ENCODE assay signal across 13 cellular contexts in genomic region chr9:130110166-130110565, GRCh38. TPM values are rescaled to one million over a fixed set of nuclear protein-coding genes. Genes with fewer than 3 reads are reported as not detected.
A peak's percentile ranks its signal among the peaks of the same experiment; 100 is the strongest.
DNase-seq lines count a peak whose midpoint lies in the region; ATAC-seq and TF ChIP-seq lines count a peak whose summit lies in the region.
"Had no signal": no experiment of that assay in that cellular context is flagged by ENCODE, and none has a peak within 500 bp of the region (broad histone marks: within the 10 kb centered on the region; RNA-seq: fewer than 3 reads in every experiment).

No MANE protein-coding gene starts in this region.

- H3K4me3 ChIP-seq in CD4-positive, alpha-beta memory T cell (ENCODE audit: low read length in 2 of 2), result no peak overlapping the region
- H3K4me3 ChIP-seq in mesodermal cell (ENCODE audit: extremely low read depth, insufficient read depth, low read length, poor library complexity, severe bottlenecking) (no peak overlapping the region), hepatocyte (no peak overlapping the region)
- H3K4me3 ChIP-seq: ascending aorta, vagina had no signal

- H4K20me1 ChIP-seq in hepatocyte (ENCODE audit: insufficient read depth, poor library complexity, severe bottlenecking), result no peaks in the 10 kb centered on the region

- 92 to 95% methylated on average over 4 of the region's 5 CpGs for WGBS in mesodermal cell (ENCODE audit: insufficient coverage in 2 of 2), 2 experiments
- WGBS in hepatocyte (ENCODE audit: low lambda C conversion rate, missing lambda C conversion rate), result 90% methylated on average over 5 of the region's 5 CpGs

- no peaks in the 10 kb centered on the region for H3K9me3 Mint-ChIP-seq in CD4-positive, alpha-beta memory T cell
- H3K9me3 Mint-ChIP-seq in activated T-helper 2 cell treated with anti-CD3 and anti-CD28 coated beads, Interferon-gamma antibody, Interleukin-2, Interleukin-4, amounts not matched to agents 10 μg/mL and 5 μg/mL and 100 μg/mL, durations not matched to agents 14 hours and 24 hours and 36 hours, result no peaks in the 10 kb centered on the region

- intact Hi-C loops in CD4-positive, alpha-beta memory T cell (cut with micrococcal nuclease), result no loop called here
- intact Hi-C loops in activated T-helper 2 cell treated with anti-CD3 and anti-CD28 coated beads, Interferon-gamma antibody, Interleukin-2, Interleukin-4, amounts not matched to agents 10 μg/mL and 5 μg/mL and 100 μg/mL, durations not matched to agents 14 hours and 24 hours and 36 hours (cut with micrococcal nuclease), result no loop called here

- no peak for ATAC-seq in HG03097 (IDR thresholded peaks at IDR 0.05; ENCODE audit: low FRiP score, unreplicated experiment)
- ATAC-seq: left lobe of liver had no signal

- peaks cover 40 to 57% of the 10 kb centered on the region in 2 donors for H3K36me3 Mint-ChIP-seq in CD4-positive, alpha-beta memory T cell
- H3K36me3 Mint-ChIP-seq in activated T-helper 2 cell treated with anti-CD3 and anti-CD28 coated beads, Interferon-gamma antibody, Interleukin-2, Interleukin-4, amounts not matched to agents 10 μg/mL and 5 μg/mL and 100 μg/mL, durations not matched to agents 14 hours and 24 hours and 36 hours (ENCODE audit: low read depth), result peaks cover 47% of the 10 kb centered on the region

- peak; percentile 29 for TF ChIP-seq CTCF in GM12873 (IDR thresholded peaks at IDR 0.05; ENCODE audit: insufficient read depth, low read depth, low read length, missing control alignments)
- TF ChIP-seq CTCF in hepatocyte (IDR thresholded peaks at IDR 0.05; ENCODE audit: poor library complexity), result no peak

- POLR2A ChIA-PET in CD4-positive, alpha-beta memory T cell (lab: Charles Lee; ENCODE audit: partially characterized antibody), result no interaction called here

- no peak overlapping the region for H3K4me3 Mint-ChIP-seq in CD4-positive, alpha-beta memory T cell
- no peak overlapping the region for H3K4me3 Mint-ChIP-seq in activated T-helper 2 cell treated with anti-CD3 and anti-CD28 coated beads, Interferon-gamma antibody, Interleukin-2, Interleukin-4, amounts not matched to agents 10 μg/mL and 5 μg/mL and 100 μg/mL, durations not matched to agents 14 hours and 24 hours and 36 hours (ENCODE audit: low read depth)

- no peaks in the 10 kb centered on the region for H3K27me3 Mint-ChIP-seq in CD4-positive, alpha-beta memory T cell
- H3K27me3 Mint-ChIP-seq in activated T-helper 2 cell treated with anti-CD3 and anti-CD28 coated beads, Interferon-gamma antibody, Interleukin-2, Interleukin-4, amounts not matched to agents 10 μg/mL and 5 μg/mL and 100 μg/mL, durations not matched to agents 14 hours and 24 hours and 36 hours (ENCODE audit: low read depth), result no peaks in the 10 kb centered on the region

- peaks cover 11 to 15% (median 14%) of the 10 kb centered on the region in 4 donors for H3K4me1 Mint-ChIP-seq in CD4-positive, alpha-beta memory T cell
- H3K4me1 Mint-ChIP-seq in activated T-helper 2 cell treated with anti-CD3 and anti-CD28 coated beads, Interferon-gamma antibody, Interleukin-2, Interleukin-4, amounts not matched to agents 10 μg/mL and 5 μg/mL and 100 μg/mL, durations not matched to agents 14 hours and 24 hours and 36 hours (ENCODE audit: low read depth), result peaks cover 35% of the 10 kb centered on the region

- peak overlapping the region in 5 of 7 donors; percentile 21 to 78 (median 29) for H3K27ac Mint-ChIP-seq in CD4-positive, alpha-beta memory T cell
- peak overlapping the region; percentile 39 for H3K27ac Mint-ChIP-seq in activated T-helper 2 cell treated with anti-CD3 and anti-CD28 coated beads, Interferon-gamma antibody, Interleukin-2, Interleukin-4, amounts not matched to agents 10 μg/mL and 5 μg/mL and 100 μg/mL, durations not matched to agents 14 hours and 24 hours and 36 hours

- no peaks in the 10 kb centered on the region for H3K79me2 ChIP-seq in hepatocyte

- no peak overlapping the region for H3K27ac ChIP-seq in CD4-positive, alpha-beta memory T cell (ENCODE audit: low read depth, low read length)
- H3K27ac ChIP-seq in mesodermal cell (ENCODE audit: low read depth, low read length, severe bottlenecking), result peak overlapping the region; percentile 57
- no peak overlapping the region for H3K27ac ChIP-seq in hepatocyte
- H3K27ac ChIP-seq: vagina had no signal

- H3K9me2 ChIP-seq in hepatocyte (replicated peaks; ENCODE audit: insufficient read depth), result no peaks in the 10 kb centered on the region

- peaks cover 9% of the 10 kb centered on the region for H3K4me1 ChIP-seq in CD4-positive, alpha-beta memory T cell (ENCODE audit: insufficient read depth, low read length)
- peaks cover 13% of the 10 kb centered on the region for H3K4me1 ChIP-seq in mesodermal cell (ENCODE audit: control insufficient read depth, insufficient read depth, low read length, poor library complexity, severe bottlenecking)
- no peaks in the 10 kb centered on the region for H3K4me1 ChIP-seq in hepatocyte (ENCODE audit: insufficient read depth)
- H3K4me1 ChIP-seq: ascending aorta had no signal

- H3K9me3 ChIP-seq in CD4-positive, alpha-beta memory T cell (ENCODE audit: control insufficient read depth in 1 of 2, low read length in 2 of 2), result no peaks in the 10 kb centered on the region
- H3K9me3 ChIP-seq in mesodermal cell (ENCODE audit: control insufficient read depth, low read length) (no peaks in the 10 kb centered on the region), hepatocyte (ENCODE audit: low read depth) (no peaks in the 10 kb centered on the region)
- H3K9me3 ChIP-seq: ascending aorta, vagina had no signal

- DNase-seq in CD4-positive, alpha-beta memory T cell, result no peak
- DNase-seq in activated T-helper 2 cell treated with anti-CD3 and anti-CD28 coated beads, Interferon-gamma antibody, Interleukin-2, Interleukin-4, amounts not matched to agents 10 μg/mL and 5 μg/mL and 100 μg/mL, durations not matched to agents 14 hours and 24 hours and 36 hours (ENCODE audit: low spot score), result no peak
- DNase-seq in T1000 (lab: John Stamatoyannopoulos, UW) (no peak), hepatocyte (ENCODE audit: low spot score) (no peak)
- DNase-seq: activated CD4-positive, alpha-beta T cell treated with anti-CD3 and anti-CD28 coated beads for 4 hours; GF-D8; SIG-M5 had no signal

- H3K4me2 ChIP-seq in hepatocyte, result no peak overlapping the region

- CTCF ChIA-PET in CD4-positive, alpha-beta memory T cell (lab: Charles Lee; ENCODE audit: partially characterized antibody), result interaction anchor here (0.7 to 6.6 kb wide), 3 partner anchors 11 to 133 kb away, joined by 3 to 69 read pairs (median 17); no protein-coding TSS in a partner anchor

- no peaks in the 10 kb centered on the region for H3K27me3 ChIP-seq in CD4-positive, alpha-beta memory T cell (ENCODE audit: insufficient read depth, low read length)
- H3K27me3 ChIP-seq in hepatocyte, result no peaks in the 10 kb centered on the region
- H3K27me3 ChIP-seq: ascending aorta, vagina had no signal

- peaks cover 24% of the 10 kb centered on the region for H3K36me3 ChIP-seq in CD4-positive, alpha-beta memory T cell (ENCODE audit: insufficient read depth, low read length)
- peaks cover 84% of the 10 kb centered on the region for H3K36me3 ChIP-seq in mesodermal cell (ENCODE audit: control insufficient read depth, insufficient read depth, low read length)
- H3K36me3 ChIP-seq in hepatocyte (replicated peaks; ENCODE audit: insufficient read depth, low read depth), result no peaks in the 10 kb centered on the region

- H2AFZ ChIP-seq in hepatocyte, result no peak overlapping the region

RNA-seq across cellular contexts. Expression of gene GPR107, which starts 56.5 kb away (rescaled TPM):
- total RNA-seq in CD4-positive, alpha-beta memory T cell, result 10 to 100 TPM; 23.8 to 24.4 TPM
- 1 to 10 TPM; 2.2 to 3.3 TPM for polyA plus RNA-seq in CD4-positive, alpha-beta memory T cell
- 22.3 and 23.7 TPM in 2 replicates for total RNA-seq in activated T-helper 2 cell treated with anti-CD3 and anti-CD28 coated beads, Interferon-gamma antibody, Interleukin-2, Interleukin-4, amounts not matched to agents 10 μg/mL and 5 μg/mL and 100 μg/mL, durations not matched to agents 14 hours and 24 hours and 36 hours
- 55.6 TPM for polyA plus RNA-seq in mesodermal cell (2013, experiment 1 of 2)
- 48.0 TPM for polyA plus RNA-seq in mesodermal cell (2013, experiment 2 of 2)
- 23.5 and 25.6 TPM in 2 replicates for total RNA-seq in hepatocyte
- polyA plus RNA-seq in hepatocyte, result 10.6 and 10.7 TPM in 2 replicates
